Comparison of ENCODE assay signal across 15 cellular contexts in genomic region chr3:59185586-59186381, GRCh38.
DNase-seq lines count a peak whose midpoint lies in the region; TF ChIP-seq lines count a peak whose summit lies in the region.
"Had no signal": no experiment of that assay in that cellular context is flagged by ENCODE, and none has a peak within 500 bp of the region (broad histone marks: within the 10 kb centered on the region; RNA-seq: fewer than 3 reads in every experiment).

No MANE protein-coding gene starts in this region.

- no peaks in the 10 kb centered on the region for H3K9me3 ChIP-seq in right atrium auricular region
- H3K9me3 ChIP-seq: BLaER1 treated with 17β-estradiol and CSF1 and Interleukin-3, amounts not matched to agents 10 nM and 100 nM had no signal

- H3K4me1 ChIP-seq in right atrium auricular region, result no peaks in the 10 kb centered on the region
- H3K4me1 ChIP-seq: BLaER1 treated with 17β-estradiol and CSF1 and Interleukin-3, amounts not matched to agents 10 nM and 100 nM had no signal

- no peaks in the 10 kb centered on the region for H3K27me3 ChIP-seq in right atrium auricular region
- H3K27me3 ChIP-seq: BLaER1 treated with 17β-estradiol and CSF1 and Interleukin-3, amounts not matched to agents 10 nM and 100 nM had no signal

- TF ChIP-seq CTCF in choroid plexus epithelial cell (conservative IDR thresholded peaks at IDR 0.05; ENCODE audit: low read depth, low read length), result no peak
- no peak for TF ChIP-seq CTCF in right atrium auricular region (IDR thresholded peaks at IDR 0.05)
- TF ChIP-seq CTCF in GM20000 (IDR thresholded peaks at IDR 0.05; ENCODE audit: extremely low read depth, missing control alignments), result no peak

- H3K36me3 ChIP-seq in right atrium auricular region, result no peaks in the 10 kb centered on the region
- H3K36me3 ChIP-seq: BLaER1 treated with 17β-estradiol and CSF1 and Interleukin-3, amounts not matched to agents 10 nM and 100 nM had no signal

- H3K4me3 ChIP-seq in choroid plexus epithelial cell (ENCODE audit: low read depth, low read length), result no peak overlapping the region
- H3K4me3 ChIP-seq in right atrium auricular region, result no peak overlapping the region
- H3K4me3 ChIP-seq: BLaER1 treated with 17β-estradiol and CSF1 and Interleukin-3, amounts not matched to agents 10 nM and 100 nM; PC-9 had no signal

- DNase-seq in EH (ENCODE audit: low read depth), result peak; percentile 17
- peak; percentile 10 for DNase-seq in NCI-H2227 (lab: John Stamatoyannopoulos, UW; ENCODE audit: unreplicated experiment)
- DNase-seq in choroid plexus epithelial cell (ENCODE audit: low read depth), result peak; percentile 7
- DNase-seq in left kidney (ENCODE audit: low read depth, low spot score), result peak; percentile 85
- no peak for DNase-seq in GF-D8 (lab: John Stamatoyannopoulos, UW)
- DNase-seq in right atrium auricular region (ENCODE audit: low spot score), result no peak
- DNase-seq in GM20000 (ENCODE audit: low spot score), result no peak
- DNase-seq in SW 1271 (lab: John Stamatoyannopoulos, UW), result no peak
- DNase-seq: activated CD4-positive, alpha-beta T cell treated with anti-CD3 and anti-CD28 coated beads, Interleukin-2, amount 10 ng/mL, durations not matched to agents 7 days and 5 days; activated T-cell treated with anti-CD3 and anti-CD28 coated beads, Interleukin-2, amount 50 U/mL, for 72 hours; amygdala; PC-9; stimulated activated naive CD4-positive, alpha-beta T cell; T-helper 17 cell had no signal

- H3K27ac ChIP-seq in right atrium auricular region, result no peak overlapping the region
- H3K27ac ChIP-seq: BLaER1 treated with 17β-estradiol and CSF1 and Interleukin-3, amounts not matched to agents 10 nM and 100 nM; PC-9 had no signal

Comparison
In these comparisons a context has a peak if more than half of its experiments do, and no peak if none do; other contexts are left out.
1. DNase-seq: peak in EH (single experiment), NCI-H2227 (single experiment), choroid plexus epithelial cell (single experiment) and left kidney (single experiment); none in GF-D8 (single experiment), right atrium auricular region (single experiment), GM20000 (single experiment) and SW 1271 (0 of 2).